ENCODE assay signal across 8 cellular contexts in the genomic region with DNA sequence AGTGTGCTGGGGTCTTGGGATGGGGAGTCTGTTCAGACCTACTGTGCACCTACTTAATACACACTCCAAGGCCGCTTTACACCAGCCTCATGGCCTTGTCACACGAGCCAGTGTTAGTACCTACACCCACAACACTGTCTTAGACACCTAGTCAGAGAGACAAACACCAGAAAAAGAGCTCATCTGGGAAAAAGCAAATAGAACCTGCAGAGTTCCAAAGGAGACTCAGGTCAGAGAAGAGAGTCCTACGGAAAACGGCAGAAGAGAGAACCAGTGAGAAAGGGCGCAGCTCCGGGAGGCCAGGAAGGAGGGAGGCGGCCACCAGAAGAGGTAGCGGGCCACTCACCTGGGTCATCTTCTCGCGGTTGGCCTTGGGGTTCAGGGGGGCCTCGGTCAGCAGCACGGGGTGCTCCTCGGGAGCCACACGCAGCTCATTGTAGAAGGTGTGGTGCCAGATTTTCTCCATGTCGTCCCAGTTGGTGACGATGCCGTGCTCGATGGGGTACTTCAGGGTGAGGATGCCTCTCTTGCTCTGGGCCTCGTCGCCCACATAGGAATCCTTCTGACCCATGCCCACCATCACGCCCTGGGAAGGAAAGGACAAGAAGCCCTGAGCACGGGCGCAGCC. TPM values are rescaled to one million over a fixed set of nuclear protein-coding genes. Genes with fewer than 3 reads are reported as not detected.
A peak's percentile ranks its signal among the peaks of the same experiment; 100 is the strongest.
DNase-seq lines count a peak whose midpoint lies in the region; ATAC-seq, FAIRE-seq and TF ChIP-seq lines count a peak whose summit lies in the region.

No MANE protein-coding gene starts in this region.

- TF ChIP-seq RAD21 in A549 (conservative IDR thresholded peaks at IDR 0.05 in 1 of 2, IDR thresholded peaks at IDR 0.05 in 1 of 2) = no peak

- no peak for TF ChIP-seq CTCF in A549 (IDR thresholded peaks at IDR 0.05)

- no peak for ATAC-seq in A549
- ATAC-seq in HG03457 (IDR thresholded peaks at IDR 0.05; ENCODE audit: unreplicated experiment) = no peak
- no peak for ATAC-seq in HG03565 (IDR thresholded peaks at IDR 0.05; ENCODE audit: unreplicated experiment)

- H3K4me3 ChIP-seq in A549 (peak overlapping the region; percentile 89), mucosa of rectum (ENCODE audit: low read length in 2 of 2) (peak overlapping the region; percentile 69 to 92)

- peak overlapping the region; percentile 87 to 94 for H3K9ac ChIP-seq in mucosa of rectum (ENCODE audit: low read depth in 1 of 2, low read length in 2 of 2)

- H3K27me3 ChIP-seq in mucosa of rectum (ENCODE audit: control insufficient read depth in 2 of 2, insufficient read depth in 2 of 2, low read length in 2 of 2) = no peaks in the 10 kb centered on the region

- H3K4me1 ChIP-seq in A549 (peaks cover 39% of the 10 kb centered on the region), mucosa of rectum (ENCODE audit: control insufficient read depth in 2 of 2, insufficient read depth in 2 of 2, low read length in 2 of 2) (peaks cover 39 to 44% of the 10 kb centered on the region in 2 donors)

- no peak for DNase-seq in A549 (ENCODE audit: low read depth in 1 of 2, low spot score in 1 of 2)
- peak; percentile 23 for DNase-seq in central memory CD4-positive, alpha-beta T cell
- DNase-seq in NCI-H1092 (lab: John Stamatoyannopoulos, UW) = no peak
- no peak for DNase-seq in AML-193 (lab: John Stamatoyannopoulos, UW)

- H3K9me3 ChIP-seq in A549 (no peaks in the 10 kb centered on the region), KOPT-K1 (ENCODE audit: insufficient read depth, low read length, poor library complexity, severe bottlenecking) (no peaks in the 10 kb centered on the region), mucosa of rectum (ENCODE audit: control insufficient read depth in 2 of 2, low read length in 2 of 2) (no peaks in the 10 kb centered on the region)

- no peak for FAIRE-seq in A549 (lab: Jason Lieb, UNC)

- H3K36me3 ChIP-seq in KOPT-K1 (ENCODE audit: insufficient read depth, low read length) = peaks cover 56% of the 10 kb centered on the region
- peaks cover 43 to 44% of the 10 kb centered on the region in 2 donors for H3K36me3 ChIP-seq in mucosa of rectum (ENCODE audit: control insufficient read depth in 2 of 2, insufficient read depth in 2 of 2, low read length in 2 of 2)

- peak overlapping the region; percentile 99 to 100 for H3K27ac ChIP-seq in A549
- H3K27ac ChIP-seq in KOPT-K1 (ENCODE audit: low read depth, low read length, poor library complexity, severe bottlenecking) = peak overlapping the region; percentile 96
- peak overlapping the region; percentile 99 for H3K27ac ChIP-seq in mucosa of rectum (ENCODE audit: low read depth in 2 of 2, low read length in 2 of 2)

- under 1% methylated on average over 21 of the region's 23 CpGs for WGBS in A549 (ENCODE audit: missing lambda C conversion rate)

- H3K4me2 ChIP-seq in A549 = peak overlapping the region; percentile 96

- TF ChIP-seq EP300 in A549 (IDR thresholded peaks at IDR 0.05) = no peak

- TF ChIP-seq POLR2A in A549 (IDR thresholded peaks at IDR 0.05; ENCODE audit: low read length) = no peak; the same call in 1 of the 2 replicates

- CTCF ChIA-PET in A549 (lab: Yijun Ruan, JAX) = interaction anchor here (0.6 to 1.4 kb wide), 5 partner anchors 10 to 152 kb away, joined by 4 to 6 read pairs (median 4); no protein-coding TSS in a partner anchor

- POLR2A ChIA-PET in A549 (lab: Yijun Ruan, JAX) = no interaction called here

TF ChIP-seq in A549, 52 proteins besides CTCF, POLR2A, EP300 and RAD21:
- peak in 1 of 2 experiments; percentile 30; a peak in 1 of 5 replicates for TF ChIP-seq JUN (IDR thresholded peaks at IDR 0.05)
- no peak for TF ChIP-seq EHF (CRISPR knock-in tag; IDR thresholded peaks at IDR 0.05)
- TF ChIP-seq POLR2AphosphoS2 (conservative IDR thresholded peaks at IDR 0.05; ENCODE audit: low read length) = 0 out of 2 replicates have a peak, but pooled peaks have one; percentile 91

RNA-seq across cellular contexts. Expression of a gene that starts 1.5 kb away (rescaled TPM):
- polyA plus RNA-seq in A549 (2011; rRNA removed) (1,312 and 1,863 TPM in 2 replicates), A549 (2017; fragmentation: RNase III; extraction: RNeasy Plus Mini Kit Qiagen cat#74134 plus additional on column Dnase treatment) (5,057 to 5,556 TPM (median 5,344 TPM) in 3 replicates)
- 6,925 and 8,166 TPM in 2 replicates for polyA plus RNA-seq in A549 (2012; cell fraction: cytosol; rRNA removed)
- 8,032 and 13,648 TPM in 2 replicates for polyA plus RNA-seq in A549 (2012; cell fraction: nucleus; rRNA removed)
- polyA minus RNA-seq in A549 (2011; rRNA and poly(A)+ RNA removed) = 3,044 and 5,216 TPM in 2 replicates

RNA-seq across cellular contexts. Expression of a gene that starts 15.3 kb away (rescaled TPM):
- polyA plus RNA-seq in A549 (2011; rRNA removed) (5.2 and 5.8 TPM in 2 replicates), A549 (2017; fragmentation: RNase III; extraction: RNeasy Plus Mini Kit Qiagen cat#74134 plus additional on column Dnase treatment) (12.3 to 13.0 TPM (median 12.7 TPM) in 3 replicates)
- 6.7 and 11.7 TPM in 2 replicates for polyA plus RNA-seq in A549 (2012; cell fraction: cytosol; rRNA removed)
- polyA plus RNA-seq in A549 (2012; cell fraction: nucleus; rRNA removed) = 21.0 and 33.1 TPM in 2 replicates
- polyA minus RNA-seq in A549 (2011; rRNA and poly(A)+ RNA removed) = 6.3 and 9.3 TPM in 2 replicates
